Comparison of ENCODE assay signal across 1 cellular context in genomic region chr6:88301888-88302768, GRCh38.
TF ChIP-seq lines count a peak whose summit lies in the region.

No MANE protein-coding gene starts in this region.

TF ChIP-seq in HepG2, 621 proteins besides CTCF, POLR2A, EP300 and RAD21 (continued from another document):
- TF ChIP-seq ZNF644 (CRISPR knock-in tag; IDR thresholded peaks at IDR 0.05; ENCODE audit: low read depth) (peak; percentile 76; the same call in 1 of the 2 replicates), CEBPB (IDR thresholded peaks at IDR 0.05; ENCODE audit: borderline replicate concordance, low read depth, low read length) (peak; percentile 97), MIER2 (CRISPR knock-in tag; IDR thresholded peaks at IDR 0.05) (peak; percentile 70; the same call in 1 of the 2 replicates)
